ENCODE assay signal across 9 cellular contexts in the genomic region with DNA sequence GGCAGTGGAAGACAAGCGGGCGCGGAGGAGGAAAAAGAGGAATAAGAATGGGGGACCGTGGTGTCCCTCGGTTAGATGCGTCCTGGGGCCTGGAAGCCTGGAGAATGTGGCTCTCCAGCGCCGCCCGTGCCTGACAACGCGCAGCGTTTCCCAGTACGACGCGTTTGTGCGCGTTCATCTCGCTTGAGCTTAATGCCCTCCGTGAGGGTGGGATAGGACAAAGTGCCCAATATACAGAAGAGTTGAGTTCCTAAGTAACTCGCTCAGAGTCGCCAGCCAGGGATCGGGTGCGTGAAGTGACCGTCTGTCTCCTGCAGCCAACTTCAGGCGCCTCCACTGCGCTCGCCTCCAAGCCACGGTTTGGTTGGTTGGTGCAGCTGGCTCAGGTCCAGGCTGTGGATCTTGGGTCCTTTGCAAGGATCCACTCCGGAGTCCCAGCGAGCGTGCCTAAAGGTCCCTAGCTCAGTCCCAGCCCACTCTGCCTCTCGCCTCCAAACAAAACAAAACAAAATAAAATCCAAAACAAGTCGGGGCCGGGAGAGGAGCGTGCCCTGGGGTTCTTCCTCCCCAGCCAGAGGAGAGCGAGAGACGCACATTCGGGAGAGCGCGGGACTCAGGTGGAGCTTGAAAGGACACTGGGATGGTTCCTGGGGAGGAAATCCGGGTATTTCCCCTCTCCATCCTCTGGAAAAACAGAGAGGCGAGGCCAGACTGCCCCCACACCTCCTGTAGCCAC. TPM values are rescaled to one million over a fixed set of nuclear protein-coding genes. Genes with fewer than 3 reads are reported as not detected.
DNase-seq lines count a peak whose midpoint lies in the region; ATAC-seq and TF ChIP-seq lines count a peak whose summit lies in the region.
"Had no signal": no experiment of that assay in that cellular context is flagged by ENCODE, and none has a peak within 500 bp of the region (broad histone marks: within the 10 kb centered on the region; RNA-seq: fewer than 3 reads in every experiment).

No MANE protein-coding gene starts in this region.

- H2AFZ ChIP-seq in PC-3 (ENCODE audit: low read length): no peak overlapping the region

- H3K36me3 ChIP-seq in PC-3 (ENCODE audit: low read depth, low read length) (no peaks in the 10 kb centered on the region), esophagus squamous epithelium (no peaks in the 10 kb centered on the region), ovary (no peaks in the 10 kb centered on the region)
- H3K36me3 ChIP-seq: left lung had no signal

- H3K27me3 ChIP-seq in PC-3 (ENCODE audit: low read length) (peaks cover 64% of the 10 kb centered on the region), esophagus squamous epithelium (peaks cover 23 to 73% (median 39%) of the 10 kb centered on the region in 4 donors), ovary (peaks cover 11% of the 10 kb centered on the region)

- no TSS peak for BruUV-seq in PC-3 (replicated peaks; lab: Mats Ljungman, UMichigan)

- no peak for TF ChIP-seq CTCF in activated CD8-positive, alpha-beta T cell treated with anti-CD3 and anti-CD28 coated beads for 36 hours (IDR thresholded peaks at IDR 0.05)
- TF ChIP-seq CTCF in PC-3 (conservative IDR thresholded peaks at IDR 0.05; ENCODE audit: low read depth, low read length) (peak; percentile 38; the same call in 1 of the 2 replicates), esophagus squamous epithelium (IDR thresholded peaks at IDR 0.05) (peak in 2 of 6 experiments; percentile 8 to 24), ovary (IDR thresholded peaks at IDR 0.05) (no peak)

- H3K27ac ChIP-seq in PC-3 (ENCODE audit: low read length): no peak overlapping the region
- H3K27ac ChIP-seq in esophagus squamous epithelium: no peak overlapping the region
- no peak overlapping the region for H3K27ac ChIP-seq in ovary
- H3K27ac ChIP-seq: left lung had no signal

- H3K4me3 ChIP-seq in PC-3 (ENCODE audit: low read length) (peak overlapping the region; percentile 35), esophagus squamous epithelium (peak overlapping the region in 3 of 4 donors; percentile 11 to 52 (median 36)), ovary (no peak overlapping the region)
- H3K4me3 ChIP-seq: left lung had no signal

- H3K4me3 Mint-ChIP-seq in activated CD8-positive, alpha-beta T cell treated with anti-CD3 and anti-CD28 coated beads for 36 hours: peak overlapping the region; percentile 19
- H3K4me3 Mint-ChIP-seq in activated CD8-positive, alpha-beta T cell treated with anti-CD3 and anti-CD28 coated beads, Interleukin-2, amount 10 ng/mL, durations not matched to agents 7 days and 5 days: no peak overlapping the region
- peak overlapping the region; percentile 69 to 80 for H3K4me3 Mint-ChIP-seq in stimulated activated naive B cell treated with anti-CD40 and anti-IgM and Interleukin-4, amounts not matched to agents 10 μg/mL and 1 μg/mL and 100 μg/mL, for 72 hours

- H4K20me1 ChIP-seq in PC-3 (ENCODE audit: low read length): peaks cover 11% of the 10 kb centered on the region

- POLR2A ChIA-PET in activated CD8-positive, alpha-beta T cell treated with anti-CD3 and anti-CD28 coated beads for 36 hours (lab: Charles Lee): interaction anchor here (0.8 to 2.3 kb wide), 10 partner anchors 11 to 278 kb away, joined by 3 to 6 read pairs (median 4); no protein-coding TSS in a partner anchor
- POLR2A ChIA-PET in activated CD8-positive, alpha-beta T cell treated with anti-CD3 and anti-CD28 coated beads, Interleukin-2, amount 10 ng/mL, durations not matched to agents 7 days and 5 days (lab: Charles Lee): interaction anchor here (1.0 to 1.3 kb wide), 2 partner anchors 28 to 196 kb away, joined by 3 to 4 read pairs; a partner anchor contains a TSS
- POLR2A ChIA-PET in PC-3 (lab: Charles Lee; ENCODE audit: unreplicated experiment): no interaction called here

- H3K27ac Mint-ChIP-seq in activated CD8-positive, alpha-beta T cell treated with anti-CD3 and anti-CD28 coated beads for 36 hours: no peak overlapping the region
- H3K27ac Mint-ChIP-seq in activated CD8-positive, alpha-beta T cell treated with anti-CD3 and anti-CD28 coated beads, Interleukin-2, amount 10 ng/mL, durations not matched to agents 7 days and 5 days: no peak overlapping the region
- H3K27ac Mint-ChIP-seq in stimulated activated naive B cell treated with anti-CD40 and anti-IgM and Interleukin-4, amounts not matched to agents 10 μg/mL and 1 μg/mL and 100 μg/mL, for 72 hours: peak overlapping the region; percentile 72

- intact Hi-C loops in activated CD8-positive, alpha-beta T cell treated with anti-CD3 and anti-CD28 coated beads for 36 hours (cut with micrococcal nuclease): no loop called here
- intact Hi-C loops in PC-3 (cut with micrococcal nuclease) (no loop called here), esophagus squamous epithelium (cut with DNase I) (no loop called here), ovary (cut with DNase I) (no loop called here)

- 2% methylated on average over 22 to 31 of the region's 42 CpGs for WGBS in esophagus squamous epithelium, 2 donors
- 1 to 2% (median 2%) methylated on average over 42 of the region's 42 CpGs for WGBS in ovary, 3 donors

- peaks cover 47% of the 10 kb centered on the region for H3K27me3 Mint-ChIP-seq in activated CD8-positive, alpha-beta T cell treated with anti-CD3 and anti-CD28 coated beads for 36 hours
- H3K27me3 Mint-ChIP-seq in activated CD8-positive, alpha-beta T cell treated with anti-CD3 and anti-CD28 coated beads, Interleukin-2, amount 10 ng/mL, durations not matched to agents 7 days and 5 days (ENCODE audit: low read depth): peaks cover 54% of the 10 kb centered on the region
- H3K27me3 Mint-ChIP-seq in stimulated activated naive B cell treated with anti-CD40 and anti-IgM and Interleukin-4, amounts not matched to agents 10 μg/mL and 1 μg/mL and 100 μg/mL, for 72 hours: peaks cover 55 to 60% of the 10 kb centered on the region in 2 donors

- H3K9me3 ChIP-seq in PC-3 (ENCODE audit: low read length) (no peaks in the 10 kb centered on the region), esophagus squamous epithelium (no peaks in the 10 kb centered on the region), ovary (no peaks in the 10 kb centered on the region)
- H3K9me3 ChIP-seq: left lung had no signal

- H3K9ac ChIP-seq in PC-3 (ENCODE audit: low read length): no peak overlapping the region

- H3K9me3 Mint-ChIP-seq in activated CD8-positive, alpha-beta T cell treated with anti-CD3 and anti-CD28 coated beads for 36 hours: no peaks in the 10 kb centered on the region
- H3K9me3 Mint-ChIP-seq in activated CD8-positive, alpha-beta T cell treated with anti-CD3 and anti-CD28 coated beads, Interleukin-2, amount 10 ng/mL, durations not matched to agents 7 days and 5 days (ENCODE audit: insufficient read depth): no peaks in the 10 kb centered on the region
- no peaks in the 10 kb centered on the region for H3K9me3 Mint-ChIP-seq in stimulated activated naive B cell treated with anti-CD40 and anti-IgM and Interleukin-4, amounts not matched to agents 10 μg/mL and 1 μg/mL and 100 μg/mL, for 72 hours

- no peak for ATAC-seq in activated CD8-positive, alpha-beta T cell treated with anti-CD3 and anti-CD28 coated beads for 36 hours
- ATAC-seq in activated CD8-positive, alpha-beta T cell treated with anti-CD3 and anti-CD28 coated beads, Interleukin-2, amount 10 ng/mL, durations not matched to agents 7 days and 5 days: no peak
- no peak for ATAC-seq in PC-3
- ATAC-seq in stimulated activated naive B cell treated with anti-CD40 and anti-IgM and Interleukin-4, amounts not matched to agents 10 μg/mL and 1 μg/mL and 100 μg/mL, for 72 hours (replicated peaks): no peak
- ATAC-seq: left lung had no signal

- peaks cover 15% of the 10 kb centered on the region for H3K4me1 ChIP-seq in PC-3 (ENCODE audit: insufficient read depth, low read length)
- peaks cover 42 to 73% (median 44%) of the 10 kb centered on the region in 3 donors for H3K4me1 ChIP-seq in esophagus squamous epithelium
- H3K4me1 ChIP-seq in ovary (ENCODE audit: insufficient read depth): peaks cover 27% of the 10 kb centered on the region

- H3K4me1 Mint-ChIP-seq in activated CD8-positive, alpha-beta T cell treated with anti-CD3 and anti-CD28 coated beads for 36 hours (ENCODE audit: low read depth): peaks cover 46% of the 10 kb centered on the region
- peaks cover 43% of the 10 kb centered on the region for H3K4me1 Mint-ChIP-seq in activated CD8-positive, alpha-beta T cell treated with anti-CD3 and anti-CD28 coated beads, Interleukin-2, amount 10 ng/mL, durations not matched to agents 7 days and 5 days (ENCODE audit: low read depth)
- H3K4me1 Mint-ChIP-seq in stimulated activated naive B cell treated with anti-CD40 and anti-IgM and Interleukin-4, amounts not matched to agents 10 μg/mL and 1 μg/mL and 100 μg/mL, for 72 hours: peaks cover 47 to 61% of the 10 kb centered on the region in 2 donors

- TF ChIP-seq POLR2A in esophagus squamous epithelium (IDR thresholded peaks at IDR 0.05) (no peak), ovary (IDR thresholded peaks at IDR 0.05) (no peak)

- H3F3A ChIP-seq in PC-3 (ENCODE audit: low read length, unreplicated experiment): no peaks in the 10 kb centered on the region

- peak; percentile 28 for DNase-seq in activated CD8-positive, alpha-beta T cell treated with anti-CD3 and anti-CD28 coated beads for 36 hours
- DNase-seq in activated CD8-positive, alpha-beta T cell treated with anti-CD3 and anti-CD28 coated beads, Interleukin-2, amount 10 ng/mL, durations not matched to agents 7 days and 5 days: no peak
- no peak for DNase-seq in PC-3
- DNase-seq in esophagus squamous epithelium (lab: John Stamatoyannopoulos, UW): no peak
- DNase-seq in stimulated activated naive B cell treated with anti-CD40 and anti-IgM and Interleukin-4, amounts not matched to agents 10 μg/mL and 1 μg/mL and 100 μg/mL, for 72 hours: no peak
- no peak for DNase-seq in EL
- DNase-seq in GM19240 (ENCODE audit: insufficient read length, low spot score): no peak
- DNase-seq in ovary: no peak

- peak overlapping the region; percentile 61 for H3K4me2 ChIP-seq in PC-3 (ENCODE audit: low read length)

- H3K9me2 ChIP-seq in PC-3 (replicated peaks; ENCODE audit: low read length): no peaks in the 10 kb centered on the region

- H3K36me3 Mint-ChIP-seq in activated CD8-positive, alpha-beta T cell treated with anti-CD3 and anti-CD28 coated beads for 36 hours (ENCODE audit: low read depth): peaks cover 1% of the 10 kb centered on the region
- peaks cover 8% of the 10 kb centered on the region for H3K36me3 Mint-ChIP-seq in activated CD8-positive, alpha-beta T cell treated with anti-CD3 and anti-CD28 coated beads, Interleukin-2, amount 10 ng/mL, durations not matched to agents 7 days and 5 days (ENCODE audit: low read depth)
- peaks cover 2 to 10% of the 10 kb centered on the region in 2 donors for H3K36me3 Mint-ChIP-seq in stimulated activated naive B cell treated with anti-CD40 and anti-IgM and Interleukin-4, amounts not matched to agents 10 μg/mL and 1 μg/mL and 100 μg/mL, for 72 hours

- CTCF ChIA-PET in activated CD8-positive, alpha-beta T cell treated with anti-CD3 and anti-CD28 coated beads for 36 hours (lab: Charles Lee): interaction anchor here (0.7 to 1.6 kb wide), 3 partner anchors 28 to 204 kb away, joined by 3 to 4 read pairs (median 3); a partner anchor contains a TSS
- CTCF ChIA-PET in activated CD8-positive, alpha-beta T cell treated with anti-CD3 and anti-CD28 coated beads, Interleukin-2, amount 10 ng/mL, durations not matched to agents 7 days and 5 days (lab: Charles Lee): interaction anchor here (2.0 kb wide), 1 partner anchor 61 kb away, joined by 6 read pairs; no protein-coding TSS in a partner anchor
- CTCF ChIA-PET in PC-3 (lab: Charles Lee): no interaction called here

- peaks cover 26% of the 10 kb centered on the region for H3K79me2 ChIP-seq in PC-3 (ENCODE audit: low read length)

- no peak for TF ChIP-seq EP300 in ovary (IDR thresholded peaks at IDR 0.05)

RNA-seq across cellular contexts. Expression of a gene that starts 1.0 kb away (rescaled TPM):
- total RNA-seq in activated CD8-positive, alpha-beta T cell treated with anti-CD3 and anti-CD28 coated beads for 36 hours: 1 to 10 TPM; 1.6 to 2.1 TPM
- total RNA-seq in activated CD8-positive, alpha-beta T cell treated with anti-CD3 and anti-CD28 coated beads, Interleukin-2, amount 10 ng/mL, durations not matched to agents 7 days and 5 days: under 1 TPM in 1 of 2 experiments, not detected in 1; 0.18 TPM
- total RNA-seq in PC-3 (2014; rRNA removed) (0.69 and 2.2 TPM in 2 replicates), esophagus squamous epithelium (1 to 10 TPM in 1 of 4 donors, under 1 TPM in 2, not detected in 1; 0.32 to 1.6 (median 0.44) TPM), ovary (under 1 TPM in 1 of 7 donors, not detected in 6; 0.34 TPM)
- polyA plus RNA-seq in ovary: not detected

RNA-seq across cellular contexts. Expression of a gene that starts 3.2 kb away (rescaled TPM):
- 100 to 1,000 TPM; 132 to 135 TPM for total RNA-seq in activated CD8-positive, alpha-beta T cell treated with anti-CD3 and anti-CD28 coated beads for 36 hours
- 10 to 100 TPM; 85.1 to 86.0 TPM for total RNA-seq in activated CD8-positive, alpha-beta T cell treated with anti-CD3 and anti-CD28 coated beads, Interleukin-2, amount 10 ng/mL, durations not matched to agents 7 days and 5 days
- total RNA-seq in PC-3 (2014; rRNA removed) (60.8 and 71.4 TPM in 2 replicates), esophagus squamous epithelium (10 to 100 TPM; 40.6 to 78.0 (median 52.7) TPM), ovary (10 to 100 TPM; 33.0 to 83.2 (median 70.9) TPM)
- polyA plus RNA-seq in ovary: 100 to 1,000 TPM in 1 of 2 donors, 10 to 100 TPM in 1; 47.3 to 101 TPM

RNA-seq across cellular contexts. Expression of a gene that starts 3.5 kb away (rescaled TPM):
- 1 to 10 TPM; 2.3 to 3.0 TPM for total RNA-seq in activated CD8-positive, alpha-beta T cell treated with anti-CD3 and anti-CD28 coated beads for 36 hours
- under 1 TPM; 0.18 to 0.34 TPM for total RNA-seq in activated CD8-positive, alpha-beta T cell treated with anti-CD3 and anti-CD28 coated beads, Interleukin-2, amount 10 ng/mL, durations not matched to agents 7 days and 5 days
- total RNA-seq in PC-3 (2014; rRNA removed) (0.11 TPM in 1 of 2 replicates, not detected in the other), esophagus squamous epithelium (not detected), ovary (under 1 TPM in 3 of 7 donors, not detected in 4; 0.10 to 0.52 (median 0.34) TPM)
- polyA plus RNA-seq in ovary: 1 to 10 TPM in 1 of 2 donors, not detected in 1; 1.1 TPM

RNA-seq across cellular contexts. Expression of a gene that starts 28.1 kb away (rescaled TPM):
- total RNA-seq in activated CD8-positive, alpha-beta T cell treated with anti-CD3 and anti-CD28 coated beads for 36 hours: 10 to 100 TPM; 53.5 to 64.9 TPM
- total RNA-seq in activated CD8-positive, alpha-beta T cell treated with anti-CD3 and anti-CD28 coated beads, Interleukin-2, amount 10 ng/mL, durations not matched to agents 7 days and 5 days: 100 to 1,000 TPM; 126 to 129 TPM
- 153 and 173 TPM in 2 replicates for total RNA-seq in PC-3 (2014; rRNA removed)
- total RNA-seq in esophagus squamous epithelium: 10 to 100 TPM; 70.3 to 84.5 (median 74.4) TPM
- 100 to 1,000 TPM in 5 of 7 donors, 10 to 100 TPM in 2; 46.9 to 121 (median 115) TPM for total RNA-seq in ovary
- 10 to 100 TPM; 54.0 to 94.8 TPM for polyA plus RNA-seq in ovary

RNA-seq across cellular contexts. Expression of a gene that starts 48.4 kb away (rescaled TPM):
- under 1 TPM; 0.16 to 0.34 TPM for total RNA-seq in activated CD8-positive, alpha-beta T cell treated with anti-CD3 and anti-CD28 coated beads for 36 hours
- under 1 TPM; 0.34 to 0.47 TPM for total RNA-seq in activated CD8-positive, alpha-beta T cell treated with anti-CD3 and anti-CD28 coated beads, Interleukin-2, amount 10 ng/mL, durations not matched to agents 7 days and 5 days
- 38.8 and 48.3 TPM in 2 replicates for total RNA-seq in PC-3 (2014; rRNA removed)
- total RNA-seq in esophagus squamous epithelium: 100 to 1,000 TPM; 132 to 604 (median 223) TPM
- 1 to 10 TPM in 5 of 7 donors, under 1 TPM in 2; 0.33 to 7.2 (median 1.0) TPM for total RNA-seq in ovary
- under 1 TPM; 0.15 TPM for polyA plus RNA-seq in ovary
